10 cellular contexts compared by ENCODE assay signal in the genomic region with DNA sequence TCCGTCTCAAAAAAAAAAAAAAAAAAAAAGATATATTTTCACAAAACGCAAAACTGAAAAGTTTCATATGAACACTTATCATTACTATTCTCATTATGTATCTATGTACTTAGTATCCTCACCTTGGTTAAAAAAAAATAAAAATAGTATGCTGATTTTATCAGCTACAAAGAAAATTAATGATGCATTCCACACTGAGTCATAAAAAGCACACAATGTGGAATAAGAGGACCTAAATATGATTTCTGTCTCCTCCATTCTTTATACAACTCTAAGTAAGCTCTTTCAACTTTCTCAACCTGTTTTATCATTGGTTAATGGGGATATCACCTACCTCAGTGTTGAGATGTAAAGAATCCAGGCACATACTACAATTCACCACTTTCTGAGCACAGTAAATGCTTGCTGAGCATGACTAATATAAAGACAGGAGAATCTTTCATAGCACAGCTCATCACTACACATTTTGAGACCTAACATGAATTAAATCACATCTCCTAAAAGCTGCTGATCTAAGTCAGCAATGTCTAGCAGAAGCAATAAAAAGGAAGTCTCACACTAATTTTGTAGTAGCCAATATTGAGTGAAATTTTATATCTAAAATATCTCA. TPM values are rescaled to one million over a fixed set of nuclear protein-coding genes. Genes with fewer than 3 reads are reported as not detected.
A peak's percentile ranks its signal among the peaks of the same experiment; 100 is the strongest.
DNase-seq lines count a peak whose midpoint lies in the region; ATAC-seq and TF ChIP-seq lines count a peak whose summit lies in the region.
"Had no signal": no experiment of that assay in that cellular context is flagged by ENCODE, and none has a peak within 500 bp of the region (broad histone marks: within the 10 kb centered on the region; RNA-seq: fewer than 3 reads in every experiment).

No MANE protein-coding gene starts in this region.

- H3K9me3 ChIP-seq in CD4-positive, CD25-positive, alpha-beta regulatory T cell (ENCODE audit: control insufficient read depth in 2 of 2, low read length in 2 of 2), result no peaks in the 10 kb centered on the region
- H3K9me3 ChIP-seq in HCT116 (ENCODE audit: control insufficient read depth in 1 of 2, insufficient read depth in 1 of 2, low read depth in 1 of 2, low read length in 2 of 2), result no peaks in the 10 kb centered on the region
- H3K9me3 ChIP-seq: thyroid gland had no signal

- TF ChIP-seq CTCF in HCT116 (IDR thresholded peaks at IDR 0.05 in 2 of 3, conservative IDR thresholded peaks at IDR 0.05 in 1 of 3; ENCODE audit: borderline replicate concordance in 1 of 3, insufficient read depth in 1 of 3, low read depth in 2 of 3, low read length in 2 of 3), result no peak

- no peak overlapping the region for H3K27ac ChIP-seq in CD4-positive, CD25-positive, alpha-beta regulatory T cell (ENCODE audit: insufficient read depth, low read length, poor library complexity, severe bottlenecking)
- H3K27ac ChIP-seq in HCT116 (ENCODE audit: low read depth, low read length), result no peak overlapping the region

- no peak for DNase-seq in CD4-positive, CD25-positive, alpha-beta regulatory T cell
- DNase-seq in HCT116 (ENCODE audit: low read depth, low spot score) (no peak), kidney tubule cell (ENCODE audit: low spot score) (peak; percentile 46), cerebellum (ENCODE audit: low spot score) (no peak), NCI-H1048 (lab: John Stamatoyannopoulos, UW) (no peak), AG08395 (ENCODE audit: low spot score) (no peak)
- no peak for DNase-seq in activated CD4-positive, alpha-beta memory T cell treated with anti-CD3 and anti-CD28 coated beads, Interleukin-2, amount 10 ng/mL, durations not matched to agents 7 days and 5 days
- DNase-seq: activated CD4-positive, alpha-beta T cell treated with anti-CD3 and anti-CD28 coated beads, Interleukin-2, amount 50 U/mL, for 48 hours; thyroid gland had no signal

- POLR2A ChIA-PET in HCT116 (lab: Charles Lee), result no interaction called here
- POLR2A ChIA-PET in activated CD4-positive, alpha-beta memory T cell treated with anti-CD3 and anti-CD28 coated beads, Interleukin-2, amount 10 ng/mL, durations not matched to agents 7 days and 5 days (lab: Charles Lee), result no interaction called here

- no peak for TF ChIP-seq RAD21 in HCT116 (IDR thresholded peaks at IDR 0.05; ENCODE audit: low read depth)

- no peaks in the 10 kb centered on the region for H3K9me2 ChIP-seq in HCT116 (ENCODE audit: insufficient read depth)

- peak overlapping the region; percentile 95 to 100 (median 98) for H3K4me3 Mint-ChIP-seq in CD4-positive, CD25-positive, alpha-beta regulatory T cell
- peak overlapping the region; percentile 8 for H3K4me3 Mint-ChIP-seq in activated CD4-positive, alpha-beta memory T cell treated with anti-CD3 and anti-CD28 coated beads, Interleukin-2, amount 10 ng/mL, durations not matched to agents 7 days and 5 days

- H3K36me3 Mint-ChIP-seq in CD4-positive, CD25-positive, alpha-beta regulatory T cell, result no peaks in the 10 kb centered on the region
- peaks cover 10% of the 10 kb centered on the region for H3K36me3 Mint-ChIP-seq in activated CD4-positive, alpha-beta memory T cell treated with anti-CD3 and anti-CD28 coated beads, Interleukin-2, amount 10 ng/mL, durations not matched to agents 7 days and 5 days (ENCODE audit: low read depth)

- no peaks in the 10 kb centered on the region for H3K27me3 ChIP-seq in CD4-positive, CD25-positive, alpha-beta regulatory T cell (ENCODE audit: control insufficient read depth, insufficient read depth, low read length)
- no peaks in the 10 kb centered on the region for H3K27me3 ChIP-seq in HCT116 (ENCODE audit: insufficient read depth, low read length)
- H3K27me3 ChIP-seq: thyroid gland had no signal

- no peak overlapping the region for H3K9ac ChIP-seq in HCT116 (ENCODE audit: low read length)

- H3K4me3 ChIP-seq in CD4-positive, CD25-positive, alpha-beta regulatory T cell (ENCODE audit: low read depth, low read length), result peak overlapping the region; percentile 79
- no peak overlapping the region for H3K4me3 ChIP-seq in HCT116 (replicated peaks in 1 of 2; ENCODE audit: low read depth in 1 of 2, low read length in 2 of 2)

- peaks cover 0 to 2% (median 0%) of the 10 kb centered on the region in 7 donors for H3K9me3 Mint-ChIP-seq in CD4-positive, CD25-positive, alpha-beta regulatory T cell
- H3K9me3 Mint-ChIP-seq in activated CD4-positive, alpha-beta memory T cell treated with anti-CD3 and anti-CD28 coated beads, Interleukin-2, amount 10 ng/mL, durations not matched to agents 7 days and 5 days, result no peaks in the 10 kb centered on the region

- no peak overlapping the region for H2AFZ ChIP-seq in HCT116 (ENCODE audit: low read depth, low read length, poor library complexity, severe bottlenecking)

- peak overlapping the region in 2 of 3 donors; percentile 26 to 99 for H3K27ac Mint-ChIP-seq in CD4-positive, CD25-positive, alpha-beta regulatory T cell
- H3K27ac Mint-ChIP-seq in activated CD4-positive, alpha-beta memory T cell treated with anti-CD3 and anti-CD28 coated beads, Interleukin-2, amount 10 ng/mL, durations not matched to agents 7 days and 5 days, result no peak overlapping the region

- ATAC-seq in CD4-positive, CD25-positive, alpha-beta regulatory T cell (ENCODE audit: low read depth in 2 of 2), result no peak
- ATAC-seq in HCT116, result no peak
- ATAC-seq in GM21360 (IDR thresholded peaks at IDR 0.05; ENCODE audit: unreplicated experiment), result no peak

- H3K36me3 ChIP-seq in CD4-positive, CD25-positive, alpha-beta regulatory T cell (ENCODE audit: control insufficient read depth, insufficient read depth, low read length), result peaks cover 2% of the 10 kb centered on the region
- no peaks in the 10 kb centered on the region for H3K36me3 ChIP-seq in HCT116 (ENCODE audit: control insufficient read depth in 1 of 2, insufficient read depth in 2 of 2, low read length in 2 of 2)
- H3K36me3 ChIP-seq: thyroid gland had no signal

- H3K4me1 Mint-ChIP-seq in CD4-positive, CD25-positive, alpha-beta regulatory T cell, result peaks cover 46 to 83% (median 58%) of the 10 kb centered on the region in 4 donors
- H3K4me1 Mint-ChIP-seq in activated CD4-positive, alpha-beta memory T cell treated with anti-CD3 and anti-CD28 coated beads, Interleukin-2, amount 10 ng/mL, durations not matched to agents 7 days and 5 days, result peaks cover 56% of the 10 kb centered on the region

- no peaks in the 10 kb centered on the region for H4K20me1 ChIP-seq in HCT116 (ENCODE audit: insufficient read depth)

- intact Hi-C loops in HCT116 (cut with micrococcal nuclease), result no loop called here

- H3K4me2 ChIP-seq in HCT116 (ENCODE audit: low read length), result peak overlapping the region; percentile 95; the same call in 1 of the 2 replicates

- H3K79me2 ChIP-seq in HCT116 (ENCODE audit: insufficient read depth, low read length), result peaks cover 75% of the 10 kb centered on the region

- TF ChIP-seq POLR2A in HCT116 (IDR thresholded peaks at IDR 0.05; ENCODE audit: borderline replicate concordance, extremely low read depth, insufficient read depth, insufficient read length), result no peak

- H3K27me3 Mint-ChIP-seq in CD4-positive, CD25-positive, alpha-beta regulatory T cell, result peaks cover 5% of the 10 kb centered on the region
- peaks cover 8% of the 10 kb centered on the region for H3K27me3 Mint-ChIP-seq in activated CD4-positive, alpha-beta memory T cell treated with anti-CD3 and anti-CD28 coated beads, Interleukin-2, amount 10 ng/mL, durations not matched to agents 7 days and 5 days

- no TSS peak for BruUV-seq in HCT116 (replicated peaks; lab: Mats Ljungman, UMichigan)

- RAD21 ChIA-PET in HCT116 (lab: Charles Lee; ENCODE audit: low non-redundant PET in 1 of 2, low total read pairs in 2 of 2, uncharacterized antibody in 2 of 2, unreplicated experiment in 2 of 2), result no interaction called here

- H3K4me1 ChIP-seq in CD4-positive, CD25-positive, alpha-beta regulatory T cell (ENCODE audit: control insufficient read depth, insufficient read depth, low read length, poor library complexity, severe bottlenecking), result peaks cover 47% of the 10 kb centered on the region
- H3K4me1 ChIP-seq in HCT116 (ENCODE audit: control insufficient read depth in 1 of 2, insufficient read depth in 2 of 2, low read length in 2 of 2), result peaks cover 10 to 21% of the 10 kb centered on the region in 2 experiments; a peak in 3 of 4 replicates

- CTCF ChIA-PET in HCT116 (lab: Charles Lee), result no interaction called here
- CTCF ChIA-PET in activated CD4-positive, alpha-beta memory T cell treated with anti-CD3 and anti-CD28 coated beads, Interleukin-2, amount 10 ng/mL, durations not matched to agents 7 days and 5 days (lab: Charles Lee), result interaction anchor here (0.7 kb wide), 2 partner anchors 8 to 167 kb away, joined by 4 to 5 read pairs; no protein-coding TSS in a partner anchor

TF ChIP-seq in HCT116, 20 proteins besides CTCF, POLR2A, EP300 and RAD21 (continues in another document):
- no peak for TF ChIP-seq ATF3 (IDR thresholded peaks at IDR 0.05)
- TF ChIP-seq EZH2 (IDR thresholded peaks at IDR 0.05), result no peak
- TF ChIP-seq YY1 (IDR thresholded peaks at IDR 0.05; ENCODE audit: extremely low read depth, insufficient replicate concordance, low read depth, low read length), result no peak
- TF ChIP-seq TCF7L2 (IDR thresholded peaks at IDR 0.05; ENCODE audit: borderline replicate concordance, extremely low read depth, insufficient read depth, insufficient read length), result no peak
- TF ChIP-seq ZNF274 (IDR thresholded peaks at IDR 0.05; ENCODE audit: low read depth, low read length), result no peak
- TF ChIP-seq MAX (IDR thresholded peaks at IDR 0.05), result no peak
- TF ChIP-seq ZFX (IDR thresholded peaks at IDR 0.05), result no peak

RNA-seq across cellular contexts. Expression of gene SNX13, which starts 2.7 kb away (rescaled TPM):
- 32.5 TPM for total RNA-seq in CD4-positive, CD25-positive, alpha-beta regulatory T cell
- polyA plus RNA-seq in CD4-positive, CD25-positive, alpha-beta regulatory T cell, result 10 to 100 TPM; 11.9 to 13.1 (median 12.8) TPM
- total RNA-seq in HCT116 (2021; ENCODE audit: unreplicated experiment) (33.4 TPM), cerebellum (72.9 TPM)
- polyA plus RNA-seq in HCT116 (2012), result 6.7 and 8.7 TPM in 2 replicates
- total RNA-seq in activated CD4-positive, alpha-beta memory T cell treated with anti-CD3 and anti-CD28 coated beads, Interleukin-2, amount 10 ng/mL, durations not matched to agents 7 days and 5 days, result 10 to 100 TPM; 23.8 to 25.9 TPM
